1 cellular context compared by ENCODE assay signal in genomic region chr6:154615483-154616025, GRCh38.
TF ChIP-seq lines count a peak whose summit lies in the region.

No MANE protein-coding gene starts in this region.

TF ChIP-seq in GM23338, 12 proteins besides CTCF, POLR2A, EP300 and RAD21 (continued from another document):
- TF ChIP-seq ETS1 (IDR thresholded peaks at IDR 0.05) (no peak), POLR2AphosphoS5 (IDR thresholded peaks at IDR 0.05; ENCODE audit: low read depth) (no peak), JUNB (IDR thresholded peaks at IDR 0.05; ENCODE audit: unreplicated experiment) (no peak), CREB1 (CRISPR knock-in tag; IDR thresholded peaks at IDR 0.05; ENCODE audit: low read depth) (no peak), EZH2 (IDR thresholded peaks at IDR 0.05; ENCODE audit: low read depth, unreplicated experiment) (no peak), STAT1 (IDR thresholded peaks at IDR 0.05; ENCODE audit: unreplicated experiment) (no peak), NANOG (IDR thresholded peaks at IDR 0.05; ENCODE audit: borderline replicate concordance) (no peak)
